ENCODE assay signal across 24 cellular contexts in the genomic region with DNA sequence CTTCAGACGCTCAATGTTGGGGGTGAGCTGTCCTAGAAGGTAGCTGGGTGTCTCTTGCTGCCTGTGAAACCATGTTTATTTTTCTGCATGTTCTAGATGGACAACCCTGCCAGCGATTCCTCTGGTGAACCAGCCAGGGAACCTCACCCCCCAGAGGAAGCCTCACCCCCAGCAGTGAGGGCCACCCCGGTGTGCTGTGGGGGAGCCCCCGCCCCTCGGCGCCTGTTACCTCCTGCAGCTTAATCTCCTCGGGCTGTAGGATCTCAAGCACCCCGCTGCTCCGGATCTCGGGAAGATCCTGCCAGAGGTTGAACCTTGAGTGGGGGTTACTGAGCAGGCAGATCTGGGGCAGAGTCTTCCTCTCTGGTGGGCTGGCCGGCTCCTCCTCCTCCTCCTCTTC. TPM values are rescaled to one million over a fixed set of nuclear protein-coding genes. Genes with fewer than 3 reads are reported as not detected.
"Had no signal": no experiment of that assay in that cellular context is flagged by ENCODE, and none has a peak within 500 bp of the region (broad histone marks: within the 10 kb centered on the region; RNA-seq: fewer than 3 reads in every experiment).

No MANE protein-coding gene starts in this region.

- H3K9me3 ChIP-seq: left lung, lower lobe of right lung, pancreas, prostate gland, stomach, thoracic aorta, tibial artery, upper lobe of right lung had no signal

- H3K27me3 ChIP-seq: pancreas had no signal

- H3K4me1 ChIP-seq: left lung, lower lobe of right lung, pancreas, prostate gland, stomach, tibial artery, upper lobe of right lung had no signal

- DNase-seq: kidney; left colon; left lung; lower lobe of right lung; mammary epithelial cell; mesenchymal stem cell; naive thymus-derived CD8-positive, alpha-beta T cell; nucleus accumbens; pancreas; retina; right cardiac atrium; stimulated activated CD4-positive, alpha-beta T cell treated with anti-CD3 and anti-CD28 coated beads, Interleukin-12 subunit alpha, Interleukin-12 subunit beta, amount 100 ng/mL, for 4 hours; stimulated activated CD4-positive, alpha-beta T cell treated with anti-CD3 and anti-CD28 coated beads, Interleukin-15, amount 100 ng/mL, for 24 hours; stimulated activated CD4-positive, alpha-beta T cell treated with anti-CD3 and anti-CD28 coated beads, Interleukin-2, amount 100 ng/mL, for 24 hours; stimulated activated CD4-positive, alpha-beta T cell treated with anti-CD3 and anti-CD28 coated beads, Interleukin-4, amount 100 ng/mL, for 1 hour; stimulated activated naive B cell treated with anti-CD40 and anti-IgM and Interleukin-4, amounts not matched to agents 10 μg/mL and 1 μg/mL and 100 μg/mL, for 72 hours; stimulated activated naive CD8-positive, alpha-beta T cell treated with anti-CD3 and anti-CD28 coated beads, Interleukin-15, Interleukin-2, amounts not matched to agents 100 U/mL and 50 U/mL, for 24 hours; stomach; tibial artery; trophoblast cell; upper lobe of right lung had no signal

- H3K36me3 ChIP-seq: left lung, lower lobe of right lung, pancreas, prostate gland, thoracic aorta, tibial artery, upper lobe of right lung had no signal

- H3K4me3 ChIP-seq: left lung, lower lobe of right lung, pancreas, prostate gland, skin epidermis, stomach, thoracic aorta, tibial artery, upper lobe of right lung had no signal

- H3K27ac ChIP-seq: left lung, lower lobe of right lung, pancreas, prostate gland, skin epidermis, stomach, thoracic aorta, tibial artery, upper lobe of right lung had no signal

RNA-seq across cellular contexts. Expression of a gene that starts 50.0 kb away (rescaled TPM):
- polyA plus RNA-seq: naive thymus-derived CD8-positive, alpha-beta T cell had no signal
